In genomic region chr2:12766421-12766879, GRCh38 we compare ENCODE assay signal across 2 cellular contexts.
TF ChIP-seq lines count a peak whose summit lies in the region.

No MANE protein-coding gene starts in this region.

TF ChIP-seq in SK-N-SH, 30 proteins besides CTCF, POLR2A, EP300 and RAD21 (continued from another document):
- TF ChIP-seq YY1 (IDR thresholded peaks at IDR 0.05; ENCODE audit: low read depth) (no peak), SIN3A (IDR thresholded peaks at IDR 0.05; ENCODE audit: borderline replicate concordance, low read depth, low read length) (no peak), FOXJ3 (CRISPR knock-in tag; IDR thresholded peaks at IDR 0.05) (no peak), NFIC (IDR thresholded peaks at IDR 0.05; ENCODE audit: borderline replicate concordance) (no peak), RCOR1 (IDR thresholded peaks at IDR 0.05; ENCODE audit: low read length) (no peak), MEF2A (IDR thresholded peaks at IDR 0.05; ENCODE audit: borderline replicate concordance, low read depth) (no peak), MXI1 (IDR thresholded peaks at IDR 0.05; ENCODE audit: low read depth, low read length) (no peak), TEAD4 (IDR thresholded peaks at IDR 0.05; ENCODE audit: borderline replicate concordance, insufficient read depth) (no peak), TAF1 (IDR thresholded peaks at IDR 0.05; ENCODE audit: borderline replicate concordance, low read depth, low read length) (no peak), NRF1 (IDR thresholded peaks at IDR 0.05; ENCODE audit: low read depth, low read length) (no peak)

TF ChIP-seq in H1, 55 proteins besides CTCF, POLR2A, EP300 and RAD21 (continued from another document):
- TF ChIP-seq ZNF274 (IDR thresholded peaks at IDR 0.05; ENCODE audit: borderline replicate concordance, extremely low read depth, low read length) (no peak), CHD2 (IDR thresholded peaks at IDR 0.05; ENCODE audit: low read length) (no peak), EZH2 (IDR thresholded peaks at IDR 0.05; ENCODE audit: low read depth, low read length, severe bottlenecking) (no peak), CHD7 (IDR thresholded peaks at IDR 0.05; ENCODE audit: insufficient replicate concordance, low read length) (no peak), CREB1 (IDR thresholded peaks at IDR 0.05) (no peak), CTBP2 (IDR thresholded peaks at IDR 0.05; ENCODE audit: borderline replicate concordance, insufficient read depth, insufficient read length, low read length) (no peak), JUN (IDR thresholded peaks at IDR 0.05; ENCODE audit: low read depth, low read length) (no peak), CHD1 (IDR thresholded peaks at IDR 0.05; ENCODE audit: low read depth, low read length) (no peak), BRCA1 (IDR thresholded peaks at IDR 0.05; ENCODE audit: low read depth, low read length) (no peak), TCF12 (IDR thresholded peaks at IDR 0.05; ENCODE audit: low read depth, low read length) (no peak), CBX8 (IDR thresholded peaks at IDR 0.05; ENCODE audit: borderline replicate concordance, low read depth, low read length) (no peak), SIN3A (conservative IDR thresholded peaks at IDR 0.05 in 1 of 2, IDR thresholded peaks at IDR 0.05 in 1 of 2; ENCODE audit: low read depth in 1 of 2, low read length in 2 of 2) (no peak), TAF7 (optimal IDR thresholded peaks at IDR 0.05; ENCODE audit: borderline replicate concordance, low read depth, low read length) (no peak), YY1 (IDR thresholded peaks at IDR 0.05; ENCODE audit: low read depth, low read length) (no peak), PHF8 (conservative IDR thresholded peaks at IDR 0.05; ENCODE audit: low read depth, low read length) (no peak)
